1 cellular context compared by ENCODE assay signal in the genomic region with DNA sequence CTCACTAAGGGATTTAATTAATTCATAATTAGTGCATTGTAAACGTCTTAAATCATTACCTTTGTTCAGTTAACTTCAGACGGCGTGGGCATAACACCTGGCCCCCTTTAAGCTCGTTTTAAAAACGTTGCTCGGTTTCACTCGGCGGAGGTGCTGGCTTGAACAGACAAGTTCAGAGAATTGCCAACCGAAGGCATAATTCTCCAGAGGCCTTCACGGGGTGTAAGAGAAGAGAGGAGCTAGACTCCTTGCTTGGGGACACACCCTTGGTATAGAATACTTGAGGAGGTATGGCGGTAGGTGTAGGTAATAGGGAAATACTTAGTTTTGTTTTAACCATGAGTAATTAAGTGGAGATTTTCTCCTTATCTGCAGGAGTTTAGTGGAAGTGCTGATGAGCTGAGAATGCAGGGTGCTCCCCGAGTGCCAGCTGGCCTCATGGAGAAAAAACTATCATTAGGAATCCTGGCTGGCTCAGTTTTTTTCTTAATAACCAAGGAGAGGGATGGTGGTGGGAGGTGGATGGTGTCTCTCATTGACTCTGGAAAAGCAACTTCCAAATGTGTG.
TF ChIP-seq lines count a peak whose summit lies in the region.

No MANE protein-coding gene starts in this region.

TF ChIP-seq in endothelial cell of umbilical vein, 7 proteins besides CTCF, POLR2A, EP300 and RAD21:
- no peak for TF ChIP-seq FOS (IDR thresholded peaks at IDR 0.05; ENCODE audit: borderline replicate concordance, insufficient read depth, low read length)
- no peak for TF ChIP-seq JUN (IDR thresholded peaks at IDR 0.05; ENCODE audit: borderline replicate concordance, insufficient read depth, insufficient read length, low read depth)
- TF ChIP-seq POLR2AphosphoS5 (IDR thresholded peaks at IDR 0.05; ENCODE audit: insufficient read depth, low read depth, low read length) = no peak
